In genomic region chr12:19643635-19644034, GRCh38 we compare ENCODE assay signal across 8 cellular contexts.
DNase-seq lines count a peak whose midpoint lies in the region; ATAC-seq, FAIRE-seq and TF ChIP-seq lines count a peak whose summit lies in the region.
"Had no signal": no experiment of that assay in that cellular context is flagged by ENCODE, and none has a peak within 500 bp of the region (broad histone marks: within the 10 kb centered on the region; RNA-seq: fewer than 3 reads in every experiment).

No MANE protein-coding gene starts in this region.

- H3K9me3 Mint-ChIP-seq in activated T-cell treated with anti-CD3 and anti-CD28 coated beads, Interleukin-2, amount 50 U/mL, for 4 hours: peaks cover 5% of the 10 kb centered on the region

- no peaks in the 10 kb centered on the region for H3K27me3 ChIP-seq in Peyer's patch
- no peaks in the 10 kb centered on the region for H3K27me3 ChIP-seq in foreskin keratinocyte
- H3K27me3 ChIP-seq: SJCRH30 had no signal

- peaks cover 2% of the 10 kb centered on the region for H3K36me3 Mint-ChIP-seq in activated T-cell treated with anti-CD3 and anti-CD28 coated beads, Interleukin-2, amount 50 U/mL, for 4 hours (ENCODE audit: insufficient read depth)

- H3K4me1 Mint-ChIP-seq in activated T-cell treated with anti-CD3 and anti-CD28 coated beads, Interleukin-2, amount 50 U/mL, for 4 hours (ENCODE audit: low read depth): no peaks in the 10 kb centered on the region

- TF ChIP-seq CTCF in Peyer's patch (IDR thresholded peaks at IDR 0.05) (peak in 4 of 6 experiments; percentile 15 to 35 (median 20)), foreskin keratinocyte (conservative IDR thresholded peaks at IDR 0.05) (peak; percentile 76), GM10266 (IDR thresholded peaks at IDR 0.05; ENCODE audit: control insufficient read depth, insufficient read depth, low read depth, missing control alignments) (no peak)

- H3K9me3 ChIP-seq in Peyer's patch: no peaks in the 10 kb centered on the region
- H3K9me3 ChIP-seq: SJCRH30 had no signal

- H3K4me3 Mint-ChIP-seq in activated T-cell treated with anti-CD3 and anti-CD28 coated beads, Interleukin-2, amount 50 U/mL, for 4 hours: no peak overlapping the region

- no peak overlapping the region for H3K27ac ChIP-seq in Peyer's patch
- H3K27ac ChIP-seq in foreskin keratinocyte: no peak overlapping the region
- H3K27ac ChIP-seq: SJCRH30 had no signal

- H3K27me3 Mint-ChIP-seq in activated T-cell treated with anti-CD3 and anti-CD28 coated beads, Interleukin-2, amount 50 U/mL, for 4 hours (ENCODE audit: low read depth): no peaks in the 10 kb centered on the region

- no peak for FAIRE-seq in GM12892 (lab: Jason Lieb, UNC)

- H3K36me3 ChIP-seq in Peyer's patch: no peaks in the 10 kb centered on the region
- H3K36me3 ChIP-seq: SJCRH30 had no signal

- peak; percentile 32 for DNase-seq in HCEC 1CT
- DNase-seq in Peyer's patch: no peak
- peak; percentile 27 to 51 for DNase-seq in foreskin keratinocyte
- DNase-seq in sciatic nerve (ENCODE audit: low spot score): no peak
- DNase-seq in GM12892 (ENCODE audit: insufficient read length): no peak
- DNase-seq in GM10266 (ENCODE audit: extremely low spot score): no peak
- no peak for DNase-seq in activated T-cell treated with anti-CD3 and anti-CD28 coated beads, Interleukin-2, amount 50 U/mL, for 4 hours

- H3K4me3 ChIP-seq in Peyer's patch: no peak overlapping the region
- H3K4me3 ChIP-seq: SJCRH30 had no signal

- TF ChIP-seq POLR2A in Peyer's patch (IDR thresholded peaks at IDR 0.05) (no peak), GM12892 (IDR thresholded peaks at IDR 0.05; ENCODE audit: low read depth, low read length) (no peak)

- intact Hi-C loops in sciatic nerve (cut with DNase I): no loop called here

- peak; percentile 60 for ATAC-seq in foreskin keratinocyte
- ATAC-seq in sciatic nerve: peak; percentile 67
- ATAC-seq in activated T-cell treated with anti-CD3 and anti-CD28 coated beads, Interleukin-2, amount 50 U/mL, for 4 hours: no peak

- H3K4me1 ChIP-seq in Peyer's patch (no peaks in the 10 kb centered on the region), foreskin keratinocyte (no peaks in the 10 kb centered on the region)
- H3K4me1 ChIP-seq: SJCRH30 had no signal

Comparison
In these comparisons a context has a peak if more than half of its experiments do, and no peak if none do; other contexts are left out.
1. DNase-seq: peak in HCEC 1CT (single experiment) and foreskin keratinocyte (2 of 2); none in Peyer's patch (0 of 3), sciatic nerve (single experiment), GM12892 (single experiment), GM10266 (single experiment) and activated T-cell treated with anti-CD3 and anti-CD28 coated beads, Interleukin-2, amount 50 U/mL, for 4 hours (single experiment).
2. ATAC-seq: peak in foreskin keratinocyte (single experiment) and sciatic nerve (single experiment); none in activated T-cell treated with anti-CD3 and anti-CD28 coated beads, Interleukin-2, amount 50 U/mL, for 4 hours (0 of 2).